In the genomic region with DNA sequence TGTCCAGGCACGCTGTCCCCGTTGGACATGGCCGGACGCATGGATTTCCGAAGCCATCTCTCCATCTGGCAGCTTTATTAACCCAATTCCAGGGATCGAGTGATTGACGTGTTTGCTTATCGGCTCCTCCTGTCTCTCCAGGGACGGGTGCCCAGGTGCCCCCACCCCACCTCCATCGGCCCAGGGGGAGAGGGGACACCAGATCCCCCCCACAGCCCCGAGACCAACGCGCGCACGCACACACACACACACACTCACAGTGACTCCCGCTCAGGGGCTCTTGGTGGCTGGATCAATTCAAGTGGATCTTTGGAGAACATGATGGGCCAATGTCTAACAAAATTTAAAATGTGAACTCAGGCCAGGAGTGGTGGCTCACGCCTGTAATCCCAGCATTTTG, we compare ENCODE assay signal across 33 cellular contexts. TPM values are rescaled to one million over a fixed set of nuclear protein-coding genes. Genes with fewer than 3 reads are reported as not detected.
"Had no signal": no experiment of that assay in that cellular context is flagged by ENCODE, and none has a peak within 500 bp of the region (broad histone marks: within the 10 kb centered on the region; RNA-seq: fewer than 3 reads in every experiment).

No MANE protein-coding gene starts in this region.

- H3K9me3 Mint-ChIP-seq: immature natural killer cell; mesothelial cell of epicardium; nephron progenitor cell; neural progenitor cell; stimulated activated naive CD8-positive, alpha-beta T cell treated with anti-CD3 and anti-CD28 coated beads, Interleukin-15, amount 100 ng/mL, for 72 hours; type B pancreatic cell had no signal

- H3K27ac ChIP-seq: left ventricle myocardium inferior, neural progenitor cell, pancreas, psoas muscle, right atrium auricular region, right lobe of liver, tibial nerve, vagina had no signal

- H3K4me1 Mint-ChIP-seq: nephron progenitor cell had no signal

- H3K4me3 ChIP-seq: left ventricle myocardium inferior, lung, neural progenitor cell, pancreas, psoas muscle, right atrium auricular region, right lobe of liver, smooth muscle cell, tibial nerve, vagina had no signal

- H3K27ac Mint-ChIP-seq: immature natural killer cell; mesothelial cell of epicardium; nephron progenitor cell; neural progenitor cell; stimulated activated memory B cell treated with anti-CD40 and anti-IgM and Interleukin-4, amounts not matched to agents 10 μg/mL and 1 μg/mL and 100 μg/mL, for 72 hours; stimulated activated naive CD8-positive, alpha-beta T cell treated with anti-CD3 and anti-CD28 coated beads, Interleukin-15, amount 100 ng/mL, for 72 hours; type B pancreatic cell had no signal

- H3K4me2 ChIP-seq: neural progenitor cell, smooth muscle cell had no signal

- ATAC-seq: pancreas; psoas muscle; right lobe of liver; stimulated activated memory B cell treated with anti-CD40 and anti-IgM and Interleukin-4, amounts not matched to agents 10 μg/mL and 1 μg/mL and 100 μg/mL, for 72 hours; stimulated activated naive CD8-positive, alpha-beta T cell treated with anti-CD3 and anti-CD28 coated beads, Interleukin-15, amount 100 ng/mL, for 72 hours had no signal

- H2AFZ ChIP-seq: neural progenitor cell had no signal

- H3K36me3 Mint-ChIP-seq: immature natural killer cell; mesothelial cell of epicardium; neural progenitor cell; stimulated activated memory B cell treated with anti-CD40 and anti-IgM and Interleukin-4, amounts not matched to agents 10 μg/mL and 1 μg/mL and 100 μg/mL, for 72 hours; type B pancreatic cell had no signal

- DNase-seq: hypothalamus; immature natural killer cell; left ventricle myocardium inferior; mesendoderm; naive B cell; nephron progenitor cell; pancreas; posterior cingulate gyrus; psoas muscle; right lobe of liver; stimulated activated CD4-positive, alpha-beta T cell treated with anti-CD3 and anti-CD28 coated beads, Interleukin-1b, Interleukin-23, amount 100 ng/mL, for 48 hours; stimulated activated CD4-positive, alpha-beta T cell treated with anti-CD3 and anti-CD28 coated beads, Interleukin-2, amount 100 ng/mL, for 48 hours; stimulated activated CD4-positive, alpha-beta T cell treated with anti-CD3 and anti-CD28 coated beads, Interleukin-4, amount 100 ng/mL, for 4 hours; stimulated activated CD8-positive, alpha-beta memory T cell treated with anti-CD3 and anti-CD28 coated beads, Interleukin-4, amount 100 ng/mL, for 48 hours; stimulated activated naive CD4-positive, alpha-beta T cell treated with Interleukin-2 at 50 U/mL for 16 hours; stimulated activated naive CD8-positive, alpha-beta T cell treated with anti-CD3 and anti-CD28 coated beads, Interleukin-15, amount 100 ng/mL, for 72 hours; substantia nigra had no signal

- H3K9ac ChIP-seq: neural progenitor cell had no signal

- H3K4me3 Mint-ChIP-seq: immature natural killer cell; mesothelial cell of epicardium; naive B cell; nephron progenitor cell; neural progenitor cell; stimulated activated memory B cell treated with anti-CD40 and anti-IgM and Interleukin-4, amounts not matched to agents 10 μg/mL and 1 μg/mL and 100 μg/mL, for 72 hours; stimulated activated naive CD8-positive, alpha-beta T cell treated with anti-CD3 and anti-CD28 coated beads, Interleukin-15, amount 100 ng/mL, for 72 hours; type B pancreatic cell had no signal

- H3K9me3 ChIP-seq: left ventricle myocardium inferior, pancreas, psoas muscle, right atrium auricular region, right lobe of liver, tibial nerve, vagina had no signal

- H3K36me3 ChIP-seq: left ventricle myocardium inferior, neural progenitor cell, pancreas, right atrium auricular region, right lobe of liver, tibial nerve, vagina had no signal

- H3K27me3 ChIP-seq: vagina had no signal

RNA-seq across cellular contexts. Expression of a gene that starts 23.1 kb away (rescaled TPM):
- total RNA-seq: kidney epithelial cell, left ventricle myocardium inferior, lower leg skin, lung, mesothelial cell of epicardium, mononuclear cell, omental fat pad, psoas muscle, right atrium auricular region, right lobe of liver, skeletal muscle tissue, smooth muscle cell, temporal lobe, tibial nerve, ureter, vagina had no signal
- polyA plus RNA-seq: immature natural killer cell, lung, pancreas, psoas muscle, smooth muscle cell had no signal
